Comparison of ENCODE assay signal across 1 cellular context in genomic region chr16:12881182-12881581, GRCh38.
TF ChIP-seq lines count a peak whose summit lies in the region.

No MANE protein-coding gene starts in this region.

TF ChIP-seq in HepG2, 621 proteins besides CTCF, POLR2A, EP300 and RAD21 (continued from another document):
- TF ChIP-seq RNF2 (conservative IDR thresholded peaks at IDR 0.05; ENCODE audit: low read depth), result no peak
- peak; percentile 30; the same call in 1 of the 2 replicates for TF ChIP-seq CEBPG (CRISPR knock-in tag; IDR thresholded peaks at IDR 0.05)
- TF ChIP-seq ZNF616 (CRISPR knock-in tag; IDR thresholded peaks at IDR 0.05; ENCODE audit: low read depth), result no peak
